Comparison of ENCODE assay signal across 2 cellular contexts in genomic region chr9:2177121-2177520, GRCh38.
TF ChIP-seq lines count a peak whose summit lies in the region.

No MANE protein-coding gene starts in this region.

TF ChIP-seq in HEK293, 187 proteins besides CTCF, POLR2A, EP300 and RAD21:
- 0 out of 2 replicates have a peak, but pooled peaks have one; percentile 40 for TF ChIP-seq ATF2 (tag by site-specific recombination; IDR thresholded peaks at IDR 0.05; ENCODE audit: low read depth)
- TF ChIP-seq HOXC10 (CRISPR knock-in tag; IDR thresholded peaks at IDR 0.05) = no peak

TF ChIP-seq in GM12878, 131 proteins besides CTCF, POLR2A, EP300 and RAD21:
- TF ChIP-seq EGR1 (IDR thresholded peaks at IDR 0.05; ENCODE audit: borderline replicate concordance in 1 of 2, low read depth in 2 of 2, low read length in 2 of 2) (no peak), POU2F2 (IDR thresholded peaks at IDR 0.05; ENCODE audit: borderline replicate concordance, low read depth, low read length) (no peak), ATF7 (IDR thresholded peaks at IDR 0.05; ENCODE audit: low read depth) (peak; percentile 56)
